In genomic region chr1:209585672-209586071, GRCh38 we compare ENCODE assay signal across 8 cellular contexts. TPM values are rescaled to one million over a fixed set of nuclear protein-coding genes. Genes with fewer than 3 reads are reported as not detected.
DNase-seq lines count a peak whose midpoint lies in the region; ATAC-seq and TF ChIP-seq lines count a peak whose summit lies in the region.

No MANE protein-coding gene starts in this region.

- ATAC-seq in HG02870 (IDR thresholded peaks at IDR 0.05; ENCODE audit: unreplicated experiment), result no peak

- H3K27me3 Mint-ChIP-seq in T-helper 2 cell treated with Interferon-gamma antibody and Interleukin-4, amounts not matched to agents 5 μg/mL and 100 μg/mL, for 36 hours (ENCODE audit: low read depth), result peaks cover 30% of the 10 kb centered on the region
- peaks cover 6% of the 10 kb centered on the region for H3K27me3 Mint-ChIP-seq in progenitor cell of endocrine pancreas

- peaks cover 1% of the 10 kb centered on the region for H3K4me1 Mint-ChIP-seq in T-helper 2 cell treated with Interferon-gamma antibody and Interleukin-4, amounts not matched to agents 5 μg/mL and 100 μg/mL, for 36 hours (ENCODE audit: low read depth)
- peaks cover 5% of the 10 kb centered on the region for H3K4me1 Mint-ChIP-seq in progenitor cell of endocrine pancreas (ENCODE audit: low read depth)

- H3K4me1 ChIP-seq in cardiac muscle cell (ENCODE audit: low read depth), result peaks cover 15% of the 10 kb centered on the region

- peak overlapping the region; percentile 9 for H3K4me3 ChIP-seq in cardiac muscle cell

- peak overlapping the region; percentile 4 for H3K4me3 Mint-ChIP-seq in T-helper 2 cell treated with Interferon-gamma antibody and Interleukin-4, amounts not matched to agents 5 μg/mL and 100 μg/mL, for 36 hours
- no peak overlapping the region for H3K4me3 Mint-ChIP-seq in progenitor cell of endocrine pancreas (ENCODE audit: low read depth)

- TF ChIP-seq CTCF in cardiac muscle cell (IDR thresholded peaks at IDR 0.05; ENCODE audit: low read depth, low read length) (peak; percentile 17), progenitor cell of endocrine pancreas (IDR thresholded peaks at IDR 0.05; ENCODE audit: unreplicated experiment) (no peak)

- H3K27me3 ChIP-seq in cardiac muscle cell, result peaks cover 3% of the 10 kb centered on the region

- no peaks in the 10 kb centered on the region for H3K9me3 Mint-ChIP-seq in T-helper 2 cell treated with Interferon-gamma antibody and Interleukin-4, amounts not matched to agents 5 μg/mL and 100 μg/mL, for 36 hours
- H3K9me3 Mint-ChIP-seq in progenitor cell of endocrine pancreas (ENCODE audit: low read depth), result no peaks in the 10 kb centered on the region

- no peak overlapping the region for H3K27ac Mint-ChIP-seq in T-helper 2 cell treated with Interferon-gamma antibody and Interleukin-4, amounts not matched to agents 5 μg/mL and 100 μg/mL, for 36 hours
- no peak overlapping the region for H3K27ac Mint-ChIP-seq in progenitor cell of endocrine pancreas

- H3K9me3 ChIP-seq in cardiac muscle cell (ENCODE audit: low read depth), result no peaks in the 10 kb centered on the region

- H3K36me3 ChIP-seq in cardiac muscle cell, result no peaks in the 10 kb centered on the region

- no peak overlapping the region for H3K27ac ChIP-seq in cardiac muscle cell

- DNase-seq in NOMO-1 (lab: John Stamatoyannopoulos, UW; ENCODE audit: unreplicated experiment in 2 of 2), result peak; percentile 4 to 10
- no peak for DNase-seq in NOMO-1 treated with DMSO at 0.1 percent for 48 hours (lab: John Stamatoyannopoulos, UW; ENCODE audit: unreplicated experiment)
- no peak for DNase-seq in T-helper 2 cell treated with Interferon-gamma antibody and Interleukin-4, amounts not matched to agents 5 μg/mL and 100 μg/mL, for 36 hours (ENCODE audit: low spot score)
- peak; percentile 56 to 80 for DNase-seq in cardiac muscle cell (ENCODE audit: low read depth in 1 of 2, low spot score in 1 of 2)
- DNase-seq in progenitor cell of endocrine pancreas (ENCODE audit: low spot score, unreplicated experiment), result peak; percentile 51
- no peak for DNase-seq in OCI-M2 (lab: John Stamatoyannopoulos, UW; ENCODE audit: unreplicated experiment)
- DNase-seq in activated CD4-positive, CD25-positive, alpha-beta regulatory T cell treated with anti-CD3 and anti-CD28 coated beads, Interleukin-2, amount 50 U/mL, for 72 hours, result no peak

- H3K36me3 Mint-ChIP-seq in T-helper 2 cell treated with Interferon-gamma antibody and Interleukin-4, amounts not matched to agents 5 μg/mL and 100 μg/mL, for 36 hours (ENCODE audit: low read depth), result no peaks in the 10 kb centered on the region
- H3K36me3 Mint-ChIP-seq in progenitor cell of endocrine pancreas (ENCODE audit: insufficient read depth), result no peaks in the 10 kb centered on the region

RNA-seq across cellular contexts. Expression of gene CAMK1G, which starts 2.2 kb away (rescaled TPM):
- total RNA-seq in cardiac muscle cell (5.4 and 8.5 TPM in 2 replicates), progenitor cell of endocrine pancreas (2.4 and 2.7 TPM in 2 replicates)
- 5.0 and 8.7 TPM in 2 replicates for polyA plus RNA-seq in cardiac muscle cell

Comparison
In these comparisons a context has a peak if more than half of its experiments do, and no peak if none do; other contexts are left out.
1. DNase-seq: peak in NOMO-1 (2 of 2), cardiac muscle cell (2 of 2) and progenitor cell of endocrine pancreas (single experiment); none in NOMO-1 treated with DMSO at 0.1 percent for 48 hours (single experiment), T-helper 2 cell treated with Interferon-gamma antibody and Interleukin-4, amounts not matched to agents 5 μg/mL and 100 μg/mL, for 36 hours (single experiment), OCI-M2 (single experiment) and activated CD4-positive, CD25-positive, alpha-beta regulatory T cell treated with anti-CD3 and anti-CD28 coated beads, Interleukin-2, amount 50 U/mL, for 72 hours (single experiment).